9 cellular contexts compared by ENCODE assay signal in the genomic region with DNA sequence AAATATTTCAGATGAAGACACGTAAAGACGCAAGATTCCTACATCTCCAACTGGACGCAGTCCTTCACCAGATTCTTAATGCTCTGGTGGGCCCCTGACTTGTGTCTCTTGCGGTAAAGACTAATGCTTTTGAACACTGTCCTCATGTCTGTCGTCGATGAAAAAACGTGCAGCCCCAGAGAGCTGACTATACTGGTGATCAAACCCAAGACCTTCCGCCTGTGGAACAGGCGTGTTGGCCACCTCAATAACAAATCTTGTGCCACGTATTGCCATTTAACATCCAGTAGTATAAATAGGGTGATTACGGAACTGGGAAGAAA. TPM values are rescaled to one million over a fixed set of nuclear protein-coding genes. Genes with fewer than 3 reads are reported as not detected.
DNase-seq lines count a peak whose midpoint lies in the region; ATAC-seq and TF ChIP-seq lines count a peak whose summit lies in the region.
"Had no signal": no experiment of that assay in that cellular context is flagged by ENCODE, and none has a peak within 500 bp of the region (broad histone marks: within the 10 kb centered on the region; RNA-seq: fewer than 3 reads in every experiment).

No MANE protein-coding gene starts in this region.

- H3K36me3 ChIP-seq in SK-N-MC (ENCODE audit: insufficient read depth, low read length) (no peaks in the 10 kb centered on the region), fibroblast of lung (ENCODE audit: control insufficient read depth, insufficient read depth, low read length) (no peaks in the 10 kb centered on the region)

- in situ Hi-C loops in GM13976 (cut with MboI; ENCODE audit: low sequenced_read_pairs, unreplicated experiment) = loop anchor here (10.0 kb wide), 1 partner anchor 108 kb away; a partner anchor contains a TSS

- H3K4me2 ChIP-seq in fibroblast of lung (ENCODE audit: extremely low read depth, insufficient read depth, low read length) = peak overlapping the region; percentile 87

- no peaks in the 10 kb centered on the region for H3K27me3 ChIP-seq in fibroblast of lung (ENCODE audit: control insufficient read depth, insufficient read depth, low read length)

- H4K20me1 ChIP-seq in fibroblast of lung (ENCODE audit: control insufficient read depth, extremely low read depth, insufficient read depth, low read length) = no peaks in the 10 kb centered on the region

- H2AFZ ChIP-seq in fibroblast of lung (ENCODE audit: low read length) = peak overlapping the region; percentile 63

- H3K4me1 ChIP-seq in fibroblast of lung (ENCODE audit: control insufficient read depth, extremely low read depth, insufficient read depth, low read length) = no peaks in the 10 kb centered on the region

- H3K4me3 ChIP-seq in SK-N-MC (peak overlapping the region; percentile 93), fibroblast of lung (replicated peaks in 1 of 4; ENCODE audit: control extremely low read depth in 1 of 4, insufficient read depth in 1 of 4, low read depth in 3 of 4, low read length in 4 of 4) (peak overlapping the region; percentile 41 to 66 (median 50))

- H3K9me3 ChIP-seq in SK-N-MC (ENCODE audit: low read depth, low read length) = no peaks in the 10 kb centered on the region
- no peaks in the 10 kb centered on the region for H3K9me3 ChIP-seq in fibroblast of lung (ENCODE audit: control insufficient read depth, insufficient read depth, low read depth, low read length)

- H3K27ac ChIP-seq in SK-N-MC = peak overlapping the region; percentile 80
- peak overlapping the region; percentile 49 for H3K27ac ChIP-seq in fibroblast of lung (ENCODE audit: insufficient read depth, low read length)
- H3K27ac ChIP-seq: parathyroid adenoma had no signal

- H3K9ac ChIP-seq in SK-N-MC (ENCODE audit: insufficient read length) (peak overlapping the region; percentile 62), fibroblast of lung (ENCODE audit: insufficient read depth, low read length) (no peak overlapping the region)
- H3K9ac ChIP-seq: parathyroid adenoma had no signal

- ATAC-seq in HG02798 (IDR thresholded peaks at IDR 0.05; ENCODE audit: poor library complexity, unreplicated experiment) (peak; percentile 11), HG03520 (IDR thresholded peaks at IDR 0.05; ENCODE audit: unreplicated experiment) (no peak), HG02678 (IDR thresholded peaks at IDR 0.05; ENCODE audit: unreplicated experiment) (no peak)
- peak; percentile 15 for ATAC-seq in stimulated activated naive CD8-positive, alpha-beta T cell treated with anti-CD3 and anti-CD28 coated beads, Interleukin-15, Interleukin-2, amounts not matched to agents 100 U/mL and 50 U/mL, for 24 hours

- DNase-seq in EL (peak; percentile 62), SK-N-MC (ENCODE audit: low read depth, low spot score) (no peak), fibroblast of lung (ENCODE audit: low read depth in 2 of 2) (peak in 1 of 2 donors; percentile 56), GM13976 (ENCODE audit: low spot score) (no peak)
- no peak for DNase-seq in stimulated activated naive CD8-positive, alpha-beta T cell treated with anti-CD3 and anti-CD28 coated beads, Interleukin-15, Interleukin-2, amounts not matched to agents 100 U/mL and 50 U/mL, for 24 hours

- H3K79me2 ChIP-seq in fibroblast of lung (ENCODE audit: control insufficient read depth, insufficient read depth, low read length) = no peaks in the 10 kb centered on the region
- H3K79me2 ChIP-seq: parathyroid adenoma had no signal

- TF ChIP-seq CTCF in fibroblast of lung (conservative IDR thresholded peaks at IDR 0.05 in 1 of 2, IDR thresholded peaks at IDR 0.05 in 1 of 2; ENCODE audit: low read depth in 1 of 2, low read length in 2 of 2) = no peak
- TF ChIP-seq CTCF in GM13976 (IDR thresholded peaks at IDR 0.05; ENCODE audit: borderline replicate concordance, control extremely low read depth, extremely low read depth, insufficient read depth, missing control alignments) = no peak

RNA-seq across cellular contexts. Expression of a gene that starts 45.5 kb away (rescaled TPM):
- total RNA-seq in fibroblast of lung = not detected in 2 replicates
- not detected in 2 replicates for polyA plus RNA-seq in fibroblast of lung
- polyA plus RNA-seq in fibroblast of lung (2012) = not detected in 2 replicates
- not detected in 2 replicates for polyA minus RNA-seq in fibroblast of lung (ENCODE audit: low replicate concordance)

RNA-seq across cellular contexts. Expression of a gene that starts 53.5 kb away (rescaled TPM):
- not detected in 2 replicates for total RNA-seq in fibroblast of lung
- not detected in 2 replicates for polyA plus RNA-seq in fibroblast of lung
- polyA plus RNA-seq in fibroblast of lung (2012) = not detected in 2 replicates
- polyA minus RNA-seq in fibroblast of lung (ENCODE audit: low replicate concordance) = not detected in 2 replicates

RNA-seq across cellular contexts. Expression of a gene that starts 58.7 kb away (rescaled TPM):
- 29.5 and 44.1 TPM in 2 replicates for total RNA-seq in fibroblast of lung
- 32.4 and 34.0 TPM in 2 replicates for polyA plus RNA-seq in fibroblast of lung
- 27.5 and 29.6 TPM in 2 replicates for polyA plus RNA-seq in fibroblast of lung (2012)
- 31.3 and 38.8 TPM in 2 replicates for polyA minus RNA-seq in fibroblast of lung (ENCODE audit: low replicate concordance)

Comparison
In these comparisons a context has a peak if more than half of its experiments do, and no peak if none do; other contexts are left out.
1. ATAC-seq: peak in HG02798 (single experiment) and stimulated activated naive CD8-positive, alpha-beta T cell treated with anti-CD3 and anti-CD28 coated beads, Interleukin-15, Interleukin-2, amounts not matched to agents 100 U/mL and 50 U/mL, for 24 hours (single experiment); none in HG03520 (single experiment) and HG02678 (single experiment).